1 cellular context compared by ENCODE assay signal in the genomic region with DNA sequence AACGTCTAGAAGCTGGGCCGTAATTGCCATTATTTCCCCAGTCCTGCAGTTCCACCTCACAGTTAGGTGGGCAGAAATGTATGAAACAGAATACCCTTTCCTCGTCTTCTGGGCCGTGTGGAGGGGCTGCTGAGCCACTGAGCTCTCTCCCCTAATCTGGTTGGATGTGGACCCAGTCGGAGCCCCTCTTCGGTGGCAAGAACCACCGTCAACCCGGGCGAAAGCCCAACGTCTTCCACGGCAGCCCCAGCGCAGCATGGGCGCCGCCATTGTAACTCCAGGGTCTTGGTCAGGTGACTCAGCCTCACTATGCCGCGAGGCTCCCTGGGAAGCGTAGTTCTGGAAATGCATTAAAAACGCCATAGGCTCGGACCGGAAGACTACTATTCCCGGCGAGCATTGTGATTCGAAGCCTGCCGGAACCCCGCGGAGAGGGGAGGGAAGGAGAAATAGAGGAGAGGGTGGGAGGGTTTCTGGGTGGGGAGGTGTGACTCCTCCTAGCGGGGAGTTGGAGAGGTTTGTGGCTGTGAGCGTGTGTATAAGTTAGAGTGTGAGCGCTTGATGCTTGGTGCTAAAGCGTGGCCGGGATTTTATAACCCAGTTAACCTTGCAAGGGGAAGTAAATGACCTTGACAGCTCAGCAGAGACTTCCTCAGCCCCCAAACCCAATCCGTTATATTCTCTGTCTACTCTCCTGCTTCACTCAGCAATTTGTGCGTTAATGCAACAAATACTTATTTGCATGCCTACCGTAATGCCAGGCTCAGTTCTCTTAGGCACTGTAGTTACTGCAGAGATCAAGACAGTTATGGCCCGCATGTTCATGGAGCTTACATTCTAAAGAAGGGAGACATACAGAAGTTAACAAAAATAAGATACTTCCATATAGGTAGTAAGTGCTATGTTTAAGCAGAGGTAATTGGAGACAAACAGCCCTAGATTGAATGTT.
TF ChIP-seq lines count a peak whose summit lies in the region.

A gene with protein sequence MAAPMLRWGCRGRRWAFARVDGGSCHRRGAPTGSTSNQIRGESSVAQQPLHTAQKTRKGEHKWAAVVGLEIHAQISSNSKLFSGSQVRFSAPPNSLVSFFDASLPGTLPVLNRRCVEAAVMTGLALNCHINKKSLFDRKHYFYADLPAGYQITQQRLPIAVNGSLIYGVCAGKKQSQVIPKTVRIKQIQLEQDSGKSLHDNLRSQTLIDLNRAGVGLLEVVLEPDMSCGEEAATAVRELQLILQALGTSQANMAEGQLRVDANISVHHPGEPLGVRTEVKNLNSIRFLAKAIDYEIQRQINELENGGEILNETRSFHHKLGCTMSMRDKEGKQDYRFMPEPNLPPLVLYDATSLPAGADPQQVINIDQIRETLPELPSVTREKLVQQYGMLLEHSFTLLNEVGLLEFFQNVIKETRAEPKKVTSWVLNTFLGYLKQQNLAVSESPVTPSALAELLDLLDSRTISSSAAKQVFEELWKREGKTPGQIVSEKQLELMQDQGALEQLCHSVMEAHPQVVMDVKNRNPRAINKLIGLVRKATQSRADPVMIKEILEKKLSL (minus strand): TSS at position 295 of the 949 bp plus-strand sequence. CDS start 25 bp downstream, at position 270.

TF ChIP-seq in HepG2, 621 proteins besides CTCF, POLR2A, EP300 and RAD21 (continued from another document and continues in another):
- TF ChIP-seq, protein P1, sequence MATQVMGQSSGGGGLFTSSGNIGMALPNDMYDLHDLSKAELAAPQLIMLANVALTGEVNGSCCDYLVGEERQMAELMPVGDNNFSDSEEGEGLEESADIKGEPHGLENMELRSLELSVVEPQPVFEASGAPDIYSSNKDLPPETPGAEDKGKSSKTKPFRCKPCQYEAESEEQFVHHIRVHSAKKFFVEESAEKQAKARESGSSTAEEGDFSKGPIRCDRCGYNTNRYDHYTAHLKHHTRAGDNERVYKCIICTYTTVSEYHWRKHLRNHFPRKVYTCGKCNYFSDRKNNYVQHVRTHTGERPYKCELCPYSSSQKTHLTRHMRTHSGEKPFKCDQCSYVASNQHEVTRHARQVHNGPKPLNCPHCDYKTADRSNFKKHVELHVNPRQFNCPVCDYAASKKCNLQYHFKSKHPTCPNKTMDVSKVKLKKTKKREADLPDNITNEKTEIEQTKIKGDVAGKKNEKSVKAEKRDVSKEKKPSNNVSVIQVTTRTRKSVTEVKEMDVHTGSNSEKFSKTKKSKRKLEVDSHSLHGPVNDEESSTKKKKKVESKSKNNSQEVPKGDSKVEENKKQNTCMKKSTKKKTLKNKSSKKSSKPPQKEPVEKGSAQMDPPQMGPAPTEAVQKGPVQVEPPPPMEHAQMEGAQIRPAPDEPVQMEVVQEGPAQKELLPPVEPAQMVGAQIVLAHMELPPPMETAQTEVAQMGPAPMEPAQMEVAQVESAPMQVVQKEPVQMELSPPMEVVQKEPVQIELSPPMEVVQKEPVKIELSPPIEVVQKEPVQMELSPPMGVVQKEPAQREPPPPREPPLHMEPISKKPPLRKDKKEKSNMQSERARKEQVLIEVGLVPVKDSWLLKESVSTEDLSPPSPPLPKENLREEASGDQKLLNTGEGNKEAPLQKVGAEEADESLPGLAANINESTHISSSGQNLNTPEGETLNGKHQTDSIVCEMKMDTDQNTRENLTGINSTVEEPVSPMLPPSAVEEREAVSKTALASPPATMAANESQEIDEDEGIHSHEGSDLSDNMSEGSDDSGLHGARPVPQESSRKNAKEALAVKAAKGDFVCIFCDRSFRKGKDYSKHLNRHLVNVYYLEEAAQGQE (IDR thresholded peaks at IDR 0.05; ENCODE audit: borderline replicate concordance in 1 of 2, low read depth in 1 of 2, low read length in 2 of 2), result peak in 1 of 2 experiments; percentile 54; a peak in 1 of 4 replicates
- TF ChIP-seq ZNF235 (CRISPR knock-in tag; IDR thresholded peaks at IDR 0.05; ENCODE audit: borderline replicate concordance), result no peak
- TF ChIP-seq, protein P2, sequence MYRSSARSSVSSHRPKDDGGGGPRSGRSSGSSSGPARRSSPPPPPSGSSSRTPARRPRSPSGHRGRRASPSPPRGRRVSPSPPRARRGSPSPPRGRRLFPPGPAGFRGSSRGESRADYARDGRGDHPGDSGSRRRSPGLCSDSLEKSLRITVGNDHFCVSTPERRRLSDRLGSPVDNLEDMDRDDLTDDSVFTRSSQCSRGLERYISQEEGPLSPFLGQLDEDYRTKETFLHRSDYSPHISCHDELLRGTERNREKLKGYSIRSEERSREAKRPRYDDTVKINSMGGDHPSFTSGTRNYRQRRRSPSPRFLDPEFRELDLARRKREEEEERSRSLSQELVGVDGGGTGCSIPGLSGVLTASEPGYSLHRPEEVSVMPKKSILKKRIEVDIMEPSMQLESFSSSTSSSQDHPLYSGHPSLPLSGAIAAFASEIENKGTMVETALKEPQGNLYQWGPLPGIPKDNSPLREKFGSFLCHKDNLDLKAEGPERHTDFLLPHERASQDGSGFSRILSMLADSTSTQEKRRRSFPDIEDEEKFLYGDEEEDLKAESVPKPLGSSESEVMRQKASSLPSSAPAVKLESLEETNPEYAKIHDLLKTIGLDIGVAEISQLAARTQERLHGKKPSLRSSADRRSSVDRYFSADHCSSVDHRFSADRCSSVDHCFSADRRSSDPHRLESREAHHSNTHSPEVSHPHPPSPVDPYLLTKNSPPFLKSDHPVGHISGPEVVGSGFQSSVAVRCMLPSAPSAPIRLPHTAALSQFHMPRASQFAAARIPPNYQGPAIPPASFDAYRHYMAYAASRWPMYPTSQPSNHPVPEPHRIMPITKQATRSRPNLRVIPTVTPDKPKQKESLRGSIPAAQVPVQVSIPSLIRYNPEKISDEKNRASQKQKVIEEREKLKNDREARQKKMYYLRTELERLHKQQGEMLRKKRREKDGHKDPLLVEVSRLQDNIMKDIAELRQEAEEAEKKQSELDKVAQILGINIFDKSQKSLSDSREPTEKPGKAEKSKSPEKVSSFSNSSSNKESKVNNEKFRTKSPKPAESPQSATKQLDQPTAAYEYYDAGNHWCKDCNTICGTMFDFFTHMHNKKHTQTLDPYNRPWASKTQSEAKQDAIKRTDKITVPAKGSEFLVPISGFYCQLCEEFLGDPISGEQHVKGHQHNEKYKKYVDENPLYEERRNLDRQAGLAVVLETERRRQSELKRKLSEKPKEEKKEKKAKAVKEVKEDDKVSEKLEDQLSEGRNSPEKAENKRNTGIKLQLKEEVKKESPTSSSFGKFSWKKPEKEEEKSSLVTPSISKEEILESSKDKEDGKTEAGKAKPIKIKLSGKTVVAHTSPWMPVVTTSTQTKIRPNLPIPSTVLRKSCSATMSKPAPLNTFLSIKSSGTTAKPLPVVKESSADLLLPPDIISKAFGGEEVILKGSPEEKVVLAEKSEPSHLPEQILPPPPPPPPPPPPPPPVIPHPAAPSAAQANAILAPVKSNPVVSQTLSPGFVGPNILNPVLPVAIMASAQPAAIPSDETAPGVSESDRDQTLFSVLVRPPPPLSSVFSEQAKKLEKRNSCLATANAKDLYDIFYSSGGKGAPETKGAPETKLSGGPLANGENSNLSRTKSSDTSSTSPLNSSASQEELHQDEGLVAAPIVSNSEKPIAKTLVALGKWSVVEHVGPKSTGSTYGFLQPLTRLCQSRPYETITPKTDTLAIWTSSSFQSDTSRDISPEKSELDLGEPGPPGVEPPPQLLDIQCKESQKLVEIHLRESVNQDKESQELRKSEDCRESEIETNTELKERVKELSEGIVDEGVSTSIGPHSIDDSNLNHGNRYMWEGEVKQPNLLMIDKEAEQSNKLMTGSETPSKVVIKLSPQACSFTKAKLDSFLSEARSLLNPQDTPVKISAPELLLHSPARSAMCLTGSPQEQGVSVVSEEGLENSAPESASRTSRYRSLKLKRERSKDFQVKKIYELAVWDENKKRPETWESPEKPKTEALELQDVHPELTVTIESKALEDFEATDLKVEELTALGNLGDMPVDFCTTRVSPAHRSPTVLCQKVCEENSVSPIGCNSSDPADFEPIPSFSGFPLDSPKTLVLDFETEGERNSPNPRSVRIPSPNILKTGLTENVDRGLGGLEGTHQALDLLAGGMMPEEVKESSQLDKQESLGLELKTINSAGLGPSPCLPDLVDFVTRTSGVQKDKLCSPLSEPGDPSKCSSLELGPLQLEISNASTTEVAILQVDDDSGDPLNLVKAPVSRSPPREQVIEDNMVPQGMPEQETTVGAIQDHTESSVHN (CRISPR knock-in tag; IDR thresholded peaks at IDR 0.05), result no peak
- no peak for TF ChIP-seq PITX1 (CRISPR knock-in tag; IDR thresholded peaks at IDR 0.05)
- no peak for TF ChIP-seq ZNF703 (CRISPR knock-in tag; IDR thresholded peaks at IDR 0.05; ENCODE audit: borderline replicate concordance)
- no peak for TF ChIP-seq PHF21A (CRISPR knock-in tag; IDR thresholded peaks at IDR 0.05)
- TF ChIP-seq ARHGAP35 (CRISPR knock-in tag; IDR thresholded peaks at IDR 0.05; ENCODE audit: borderline replicate concordance), result no peak
- TF ChIP-seq, protein P3, sequence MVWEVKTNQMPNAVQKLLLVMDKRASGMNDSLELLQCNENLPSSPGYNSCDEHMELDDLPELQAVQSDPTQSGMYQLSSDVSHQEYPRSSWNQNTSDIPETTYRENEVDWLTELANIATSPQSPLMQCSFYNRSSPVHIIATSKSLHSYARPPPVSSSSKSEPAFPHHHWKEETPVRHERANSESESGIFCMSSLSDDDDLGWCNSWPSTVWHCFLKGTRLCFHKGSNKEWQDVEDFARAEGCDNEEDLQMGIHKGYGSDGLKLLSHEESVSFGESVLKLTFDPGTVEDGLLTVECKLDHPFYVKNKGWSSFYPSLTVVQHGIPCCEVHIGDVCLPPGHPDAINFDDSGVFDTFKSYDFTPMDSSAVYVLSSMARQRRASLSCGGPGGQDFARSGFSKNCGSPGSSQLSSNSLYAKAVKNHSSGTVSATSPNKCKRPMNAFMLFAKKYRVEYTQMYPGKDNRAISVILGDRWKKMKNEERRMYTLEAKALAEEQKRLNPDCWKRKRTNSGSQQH (CRISPR knock-in tag; IDR thresholded peaks at IDR 0.05; ENCODE audit: low read depth), result peak; percentile 99
- TF ChIP-seq ZNF678 (CRISPR knock-in tag; IDR thresholded peaks at IDR 0.05), result no peak
- peak; percentile 31; the same call in 1 of the 2 replicates for TF ChIP-seq TBX2 (CRISPR knock-in tag; IDR thresholded peaks at IDR 0.05; ENCODE audit: borderline replicate concordance)
- TF ChIP-seq RXRB (CRISPR knock-in tag; IDR thresholded peaks at IDR 0.05; ENCODE audit: borderline replicate concordance), result 0 out of 2 replicates have a peak, but pooled peaks have one; percentile 40
- TF ChIP-seq, protein P4, sequence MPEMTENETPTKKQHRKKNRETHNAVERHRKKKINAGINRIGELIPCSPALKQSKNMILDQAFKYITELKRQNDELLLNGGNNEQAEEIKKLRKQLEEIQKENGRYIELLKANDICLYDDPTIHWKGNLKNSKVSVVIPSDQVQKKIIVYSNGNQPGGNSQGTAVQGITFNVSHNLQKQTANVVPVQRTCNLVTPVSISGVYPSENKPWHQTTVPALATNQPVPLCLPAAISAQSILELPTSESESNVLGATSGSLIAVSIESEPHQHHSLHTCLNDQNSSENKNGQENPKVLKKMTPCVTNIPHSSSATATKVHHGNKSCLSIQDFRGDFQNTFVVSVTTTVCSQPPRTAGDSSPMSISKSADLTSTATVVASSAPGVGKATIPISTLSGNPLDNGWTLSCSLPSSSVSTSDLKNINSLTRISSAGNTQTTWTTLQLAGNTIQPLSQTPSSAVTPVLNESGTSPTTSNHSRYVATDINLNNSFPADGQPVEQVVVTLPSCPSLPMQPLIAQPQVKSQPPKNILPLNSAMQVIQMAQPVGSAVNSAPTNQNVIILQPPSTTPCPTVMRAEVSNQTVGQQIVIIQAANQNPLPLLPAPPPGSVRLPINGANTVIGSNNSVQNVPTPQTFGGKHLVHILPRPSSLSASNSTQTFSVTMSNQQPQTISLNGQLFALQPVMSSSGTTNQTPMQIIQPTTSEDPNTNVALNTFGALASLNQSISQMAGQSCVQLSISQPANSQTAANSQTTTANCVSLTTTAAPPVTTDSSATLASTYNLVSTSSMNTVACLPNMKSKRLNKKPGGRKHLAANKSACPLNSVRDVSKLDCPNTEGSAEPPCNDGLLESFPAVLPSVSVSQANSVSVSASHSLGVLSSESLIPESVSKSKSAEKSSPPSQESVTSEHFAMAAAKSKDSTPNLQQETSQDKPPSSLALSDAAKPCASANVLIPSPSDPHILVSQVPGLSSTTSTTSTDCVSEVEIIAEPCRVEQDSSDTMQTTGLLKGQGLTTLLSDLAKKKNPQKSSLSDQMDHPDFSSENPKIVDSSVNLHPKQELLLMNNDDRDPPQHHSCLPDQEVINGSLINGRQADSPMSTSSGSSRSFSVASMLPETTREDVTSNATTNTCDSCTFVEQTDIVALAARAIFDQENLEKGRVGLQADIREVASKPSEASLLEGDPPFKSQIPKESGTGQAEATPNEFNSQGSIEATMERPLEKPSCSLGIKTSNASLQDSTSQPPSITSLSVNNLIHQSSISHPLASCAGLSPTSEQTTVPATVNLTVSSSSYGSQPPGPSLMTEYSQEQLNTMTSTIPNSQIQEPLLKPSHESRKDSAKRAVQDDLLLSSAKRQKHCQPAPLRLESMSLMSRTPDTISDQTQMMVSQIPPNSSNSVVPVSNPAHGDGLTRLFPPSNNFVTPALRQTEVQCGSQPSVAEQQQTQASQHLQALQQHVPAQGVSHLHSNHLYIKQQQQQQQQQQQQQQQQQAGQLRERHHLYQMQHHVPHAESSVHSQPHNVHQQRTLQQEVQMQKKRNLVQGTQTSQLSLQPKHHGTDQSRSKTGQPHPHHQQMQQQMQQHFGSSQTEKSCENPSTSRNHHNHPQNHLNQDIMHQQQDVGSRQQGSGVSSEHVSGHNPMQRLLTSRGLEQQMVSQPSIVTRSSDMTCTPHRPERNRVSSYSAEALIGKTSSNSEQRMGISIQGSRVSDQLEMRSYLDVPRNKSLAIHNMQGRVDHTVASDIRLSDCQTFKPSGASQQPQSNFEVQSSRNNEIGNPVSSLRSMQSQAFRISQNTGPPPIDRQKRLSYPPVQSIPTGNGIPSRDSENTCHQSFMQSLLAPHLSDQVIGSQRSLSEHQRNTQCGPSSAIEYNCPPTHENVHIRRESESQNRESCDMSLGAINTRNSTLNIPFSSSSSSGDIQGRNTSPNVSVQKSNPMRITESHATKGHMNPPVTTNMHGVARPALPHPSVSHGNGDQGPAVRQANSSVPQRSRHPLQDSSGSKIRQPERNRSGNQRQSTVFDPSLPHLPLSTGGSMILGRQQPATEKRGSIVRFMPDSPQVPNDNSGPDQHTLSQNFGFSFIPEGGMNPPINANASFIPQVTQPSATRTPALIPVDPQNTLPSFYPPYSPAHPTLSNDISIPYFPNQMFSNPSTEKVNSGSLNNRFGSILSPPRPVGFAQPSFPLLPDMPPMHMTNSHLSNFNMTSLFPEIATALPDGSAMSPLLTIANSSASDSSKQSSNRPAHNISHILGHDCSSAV (CRISPR knock-in tag; IDR thresholded peaks at IDR 0.05; ENCODE audit: borderline replicate concordance), result no peak
- TF ChIP-seq POLR2AphosphoS5 (IDR thresholded peaks at IDR 0.05; ENCODE audit: low read depth, low read length), result peak; percentile 72
- no peak; the same call in 1 of the 2 replicates for TF ChIP-seq DR1 (CRISPR knock-in tag; IDR thresholded peaks at IDR 0.05)
- TF ChIP-seq IKZF4 (CRISPR knock-in tag; IDR thresholded peaks at IDR 0.05; ENCODE audit: borderline replicate concordance, low read depth, not compliant biosample characterization), result no peak
- TF ChIP-seq MYNN (CRISPR knock-in tag; IDR thresholded peaks at IDR 0.05; ENCODE audit: low read depth), result no peak
- no peak for TF ChIP-seq RFXANK (CRISPR knock-in tag; IDR thresholded peaks at IDR 0.05)
- peak; percentile 79; the same call in 1 of the 2 replicates for TF ChIP-seq IRF2 (CRISPR knock-in tag; IDR thresholded peaks at IDR 0.05)
- TF ChIP-seq ISX (CRISPR knock-in tag; conservative IDR thresholded peaks at IDR 0.05), result no peak
- TF ChIP-seq FOXA3 (CRISPR knock-in tag; IDR thresholded peaks at IDR 0.05), result peak; percentile 60
- no peak for TF ChIP-seq TMF1 (CRISPR knock-in tag; IDR thresholded peaks at IDR 0.05; ENCODE audit: low read depth)
- TF ChIP-seq HMGA1 (CRISPR knock-in tag; conservative IDR thresholded peaks at IDR 0.05), result no peak
- TF ChIP-seq PLRG1 (conservative IDR thresholded peaks at IDR 0.05), result no peak
- no peak for TF ChIP-seq HNRNPK (IDR thresholded peaks at IDR 0.05; ENCODE audit: low read depth, low read length, poor library complexity, severe bottlenecking)
- TF ChIP-seq ZNF737 (CRISPR knock-in tag; IDR thresholded peaks at IDR 0.05; ENCODE audit: borderline replicate concordance), result no peak
